In genomic region chr11:92417326-92417725, GRCh38 we compare ENCODE assay signal across 19 cellular contexts.
A peak's percentile ranks its signal among the peaks of the same experiment; 100 is the strongest.
DNase-seq lines count a peak whose midpoint lies in the region; ATAC-seq and TF ChIP-seq lines count a peak whose summit lies in the region.
"Had no signal": no experiment of that assay in that cellular context is flagged by ENCODE, and none has a peak within 500 bp of the region (broad histone marks: within the 10 kb centered on the region; RNA-seq: fewer than 3 reads in every experiment).

No MANE protein-coding gene starts in this region.

- H3K36me3 ChIP-seq in RWPE2 (ENCODE audit: low read depth) = no peaks in the 10 kb centered on the region
- H3K36me3 ChIP-seq: BE2C had no signal

- POLR2A ChIA-PET in activated CD4-positive, alpha-beta memory T cell treated with anti-CD3 and anti-CD28 coated beads for 36 hours (lab: Charles Lee) = no interaction called here

- no peaks in the 10 kb centered on the region for H3K27me3 Mint-ChIP-seq in type B pancreatic cell
- no peaks in the 10 kb centered on the region for H3K27me3 Mint-ChIP-seq in activated CD4-positive, alpha-beta memory T cell treated with anti-CD3 and anti-CD28 coated beads for 36 hours
- H3K27me3 Mint-ChIP-seq: CD4-positive, CD25-positive, alpha-beta regulatory T cell; CD8-positive, alpha-beta memory T cell had no signal

- no peaks in the 10 kb centered on the region for H3K4me1 ChIP-seq in RWPE2 (ENCODE audit: insufficient read depth, poor library complexity, severe bottlenecking)
- H3K4me1 ChIP-seq: BE2C had no signal

- no peak overlapping the region for H3K4me3 Mint-ChIP-seq in type B pancreatic cell
- H3K4me3 Mint-ChIP-seq in activated CD4-positive, alpha-beta memory T cell treated with anti-CD3 and anti-CD28 coated beads for 36 hours = no peak overlapping the region
- H3K4me3 Mint-ChIP-seq: CD4-positive, CD25-positive, alpha-beta regulatory T cell; CD8-positive, alpha-beta memory T cell; H9 had no signal

- ATAC-seq in RWPE2 (ENCODE audit: low read depth) (peak; percentile 40; the same call in 2 of the 3 replicates), GM19328 (IDR thresholded peaks at IDR 0.05; ENCODE audit: unreplicated experiment) (no peak)

- peak; percentile 23 for DNase-seq in NCI-H510A treated with DMSO at 0.1 percent for 48 hours (lab: John Stamatoyannopoulos, UW)
- DNase-seq in NCI-H510A (lab: John Stamatoyannopoulos, UW) = no peak
- DNase-seq in DMS53 treated with DMSO at 0.1 percent for 48 hours (lab: John Stamatoyannopoulos, UW; ENCODE audit: unreplicated experiment) = peak; percentile 28
- DNase-seq in RWPE2 (ENCODE audit: low spot score) = no peak
- no peak for DNase-seq in type B pancreatic cell (ENCODE audit: extremely low spot score, unreplicated experiment)
- no peak for DNase-seq in OCI-M2 (lab: John Stamatoyannopoulos, UW; ENCODE audit: unreplicated experiment)
- no peak for DNase-seq in activated CD4-positive, alpha-beta memory T cell treated with anti-CD3 and anti-CD28 coated beads for 36 hours
- DNase-seq: ACHN; BE2C; C1 segment of cervical spinal cord; CD4-positive, CD25-positive, alpha-beta regulatory T cell; CD8-positive, alpha-beta memory T cell; COR-L47; DMS153; DND-41; EL; H9; KG1 had no signal

- H3K36me3 Mint-ChIP-seq in type B pancreatic cell = no peaks in the 10 kb centered on the region
- no peaks in the 10 kb centered on the region for H3K36me3 Mint-ChIP-seq in activated CD4-positive, alpha-beta memory T cell treated with anti-CD3 and anti-CD28 coated beads for 36 hours
- H3K36me3 Mint-ChIP-seq: CD4-positive, CD25-positive, alpha-beta regulatory T cell; CD8-positive, alpha-beta memory T cell had no signal

- H3K9me3 Mint-ChIP-seq in type B pancreatic cell = peaks cover 5% of the 10 kb centered on the region
- no peaks in the 10 kb centered on the region for H3K9me3 Mint-ChIP-seq in activated CD4-positive, alpha-beta memory T cell treated with anti-CD3 and anti-CD28 coated beads for 36 hours
- H3K9me3 Mint-ChIP-seq: H9 had no signal

- H3K27ac ChIP-seq in RWPE2 (ENCODE audit: poor library complexity, severe bottlenecking) = no peak overlapping the region

- H3K27me3 ChIP-seq in RWPE2 (ENCODE audit: insufficient read depth, poor library complexity, severe bottlenecking) = no peaks in the 10 kb centered on the region
- H3K27me3 ChIP-seq: BE2C had no signal

- no peak for TF ChIP-seq CTCF in RWPE2 (IDR thresholded peaks at IDR 0.05; ENCODE audit: poor library complexity, severe bottlenecking)
- TF ChIP-seq CTCF in type B pancreatic cell (conservative IDR thresholded peaks at IDR 0.05) = no peak

- CTCF ChIA-PET in activated CD4-positive, alpha-beta memory T cell treated with anti-CD3 and anti-CD28 coated beads for 36 hours (lab: Charles Lee) = no interaction called here

- peak overlapping the region; percentile 72 for H3K27ac Mint-ChIP-seq in type B pancreatic cell
- H3K27ac Mint-ChIP-seq in activated CD4-positive, alpha-beta memory T cell treated with anti-CD3 and anti-CD28 coated beads for 36 hours = no peak overlapping the region
- H3K27ac Mint-ChIP-seq: CD4-positive, CD25-positive, alpha-beta regulatory T cell; CD8-positive, alpha-beta memory T cell; H9 had no signal

- H3K9me3 ChIP-seq in RWPE2 (ENCODE audit: severe bottlenecking) = no peaks in the 10 kb centered on the region
- H3K9me3 ChIP-seq: BE2C had no signal

- intact Hi-C loops in activated CD4-positive, alpha-beta memory T cell treated with anti-CD3 and anti-CD28 coated beads for 36 hours (cut with micrococcal nuclease) = no loop called here

- no peak overlapping the region for H3K4me3 ChIP-seq in RWPE2 (ENCODE audit: severe bottlenecking)

- peaks cover 25% of the 10 kb centered on the region for H3K4me1 Mint-ChIP-seq in type B pancreatic cell (ENCODE audit: unreplicated experiment)
- H3K4me1 Mint-ChIP-seq in activated CD4-positive, alpha-beta memory T cell treated with anti-CD3 and anti-CD28 coated beads for 36 hours (ENCODE audit: low read depth) = no peaks in the 10 kb centered on the region
- H3K4me1 Mint-ChIP-seq: CD4-positive, CD25-positive, alpha-beta regulatory T cell; CD8-positive, alpha-beta memory T cell had no signal

Comparison
In these comparisons a context has a peak if more than half of its experiments do, and no peak if none do; other contexts are left out.
1. DNase-seq: peak in NCI-H510A treated with DMSO at 0.1 percent for 48 hours (single experiment) and DMS53 treated with DMSO at 0.1 percent for 48 hours (single experiment); none in NCI-H510A (single experiment), RWPE2 (single experiment), type B pancreatic cell (single experiment), OCI-M2 (single experiment) and activated CD4-positive, alpha-beta memory T cell treated with anti-CD3 and anti-CD28 coated beads for 36 hours (single experiment).